18 cellular contexts compared by ENCODE assay signal in the genomic region with DNA sequence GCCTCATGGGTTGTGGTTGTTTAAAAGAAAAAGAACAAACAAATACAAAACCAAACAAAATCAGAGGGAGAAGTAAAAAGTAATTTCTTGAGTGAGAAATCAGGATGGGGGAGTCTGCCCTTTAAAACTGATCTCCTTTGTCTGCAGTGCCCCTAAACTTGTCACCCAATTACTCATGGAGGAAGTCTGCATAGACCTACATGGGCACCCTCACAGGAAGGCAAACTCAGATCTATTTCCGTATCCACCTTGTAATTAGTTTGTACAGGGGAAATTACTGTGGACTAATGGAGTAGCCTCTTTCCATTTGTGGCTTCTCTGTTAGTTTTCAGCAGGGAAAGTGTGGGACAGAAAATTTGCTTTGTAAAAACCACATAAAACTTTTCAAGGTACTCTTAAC.
DNase-seq lines count a peak whose midpoint lies in the region; ATAC-seq lines count a peak whose summit lies in the region.
"Had no signal": no experiment of that assay in that cellular context is flagged by ENCODE, and none has a peak within 500 bp of the region (broad histone marks: within the 10 kb centered on the region; RNA-seq: fewer than 3 reads in every experiment).

No MANE protein-coding gene starts in this region.

- no peak overlapping the region for H3K9ac ChIP-seq in neuronal stem cell (ENCODE audit: low read depth, low read length, poor library complexity)

- H3K27me3 ChIP-seq in neuronal stem cell (ENCODE audit: control insufficient read depth in 3 of 3, insufficient read depth in 3 of 3, low read depth in 1 of 3, low read length in 3 of 3), result no peaks in the 10 kb centered on the region

- H3K4ac ChIP-seq in neuronal stem cell (ENCODE audit: low read length), result no peak overlapping the region

- no peak overlapping the region for H2BK12ac ChIP-seq in neuronal stem cell (ENCODE audit: low read length)

- H4K8ac ChIP-seq in neuronal stem cell (ENCODE audit: low read depth, low read length), result no peak overlapping the region

- no peak overlapping the region for H3K27ac ChIP-seq in neuronal stem cell (replicated peaks; ENCODE audit: low read length)
- H3K27ac ChIP-seq: HL-60 had no signal

- H2AFZ ChIP-seq in neuronal stem cell (ENCODE audit: low read length), result peak overlapping the region; percentile 52

- H3K4me1 ChIP-seq in neuronal stem cell (ENCODE audit: control insufficient read depth in 2 of 2, insufficient read depth in 1 of 2, low read depth in 1 of 2, low read length in 2 of 2), result peaks cover 0 to 2% of the 10 kb centered on the region in 2 donors

- no peak overlapping the region for H3K18ac ChIP-seq in neuronal stem cell (ENCODE audit: low read length)

- H3K14ac ChIP-seq in neuronal stem cell (ENCODE audit: low read length), result no peak overlapping the region

- H3K79me1 ChIP-seq in neuronal stem cell (ENCODE audit: low read depth, low read length), result no peaks in the 10 kb centered on the region

- H2BK15ac ChIP-seq in neuronal stem cell (ENCODE audit: low read length), result no peak overlapping the region

- H3K23ac ChIP-seq in neuronal stem cell (ENCODE audit: low read depth, low read length, poor library complexity), result no peak overlapping the region

- H4K91ac ChIP-seq in neuronal stem cell (ENCODE audit: low read depth, low read length, poor library complexity), result no peak overlapping the region

- H3K9me3 ChIP-seq in neuronal stem cell (replicated peaks in 1 of 2; ENCODE audit: control insufficient read depth in 2 of 2, insufficient read depth in 1 of 2, low read depth in 1 of 2, low read length in 2 of 2), result peaks cover 0 to 4% of the 10 kb centered on the region in 2 donors

- H3K4me2 ChIP-seq in neuronal stem cell (ENCODE audit: insufficient read depth, low read length, poor library complexity, severe bottlenecking), result no peak overlapping the region

- no peak overlapping the region for H2AK5ac ChIP-seq in neuronal stem cell (ENCODE audit: low read depth, low read length)

- no peaks in the 10 kb centered on the region for H3K36me3 ChIP-seq in neuronal stem cell (replicated peaks in 1 of 2; ENCODE audit: control insufficient read depth in 2 of 2, insufficient read depth in 2 of 2, low read length in 2 of 2)

- WGBS in neuronal stem cell (ENCODE audit: extremely low coverage in 2 of 2, insufficient read length in 2 of 2, insufficient replicate concordance in 1 of 2), 2 donors, result no CpG with 5 or more reads among the region's 1 CpG

- H3K4me3 ChIP-seq in neuronal stem cell (ENCODE audit: low read length in 2 of 2), result no peak overlapping the region
- H3K4me3 ChIP-seq: GM12878 had no signal

- H2BK5ac ChIP-seq in neuronal stem cell (ENCODE audit: low read length), result no peak overlapping the region

- H2BK120ac ChIP-seq in neuronal stem cell (ENCODE audit: low read depth, low read length), result no peak overlapping the region

- DNase-seq in KG1 (lab: John Stamatoyannopoulos, UW) (peak; percentile 14), NCI-H69 (lab: John Stamatoyannopoulos, UW) (peak; percentile 0), dermis microvascular lymphatic vessel endothelial cell (ENCODE audit: low read depth in 2 of 2) (peak; percentile 22 to 61), neuronal stem cell (ENCODE audit: low spot score) (no peak), iPS-NIHi7 (ENCODE audit: extremely low spot score) (no peak), NCI-H187 (lab: John Stamatoyannopoulos, UW) (no peak)
- DNase-seq: C1 segment of cervical spinal cord; CD4-positive, CD25-positive, alpha-beta regulatory T cell; CD8-positive, alpha-beta memory T cell; COR-L47; DMS 273 treated with DMSO at 0.1 percent for 48 hours; DMS53; DND-41; EL; H9 had no signal

- no peak for ATAC-seq in GM18867 (IDR thresholded peaks at IDR 0.05; ENCODE audit: unreplicated experiment)
- ATAC-seq: GM12878 had no signal

Comparison
In these comparisons a context has a peak if more than half of its experiments do, and no peak if none do; other contexts are left out.
1. DNase-seq: peak in KG1 (single experiment), NCI-H69 (single experiment) and dermis microvascular lymphatic vessel endothelial cell (2 of 2); none in neuronal stem cell (single experiment), iPS-NIHi7 (single experiment) and NCI-H187 (0 of 2).